8 cellular contexts compared by ENCODE assay signal in genomic region chr1:53945433-53946251, GRCh38. TPM values are rescaled to one million over a fixed set of nuclear protein-coding genes. Genes with fewer than 3 reads are reported as not detected.
DNase-seq lines count a peak whose midpoint lies in the region; ATAC-seq and TF ChIP-seq lines count a peak whose summit lies in the region.

TSS of gene IFT25 (minus strand) at chr1:53945699. CDS start at chr1:53940082, 5,617 bp downstream.

- H3K9me3 ChIP-seq in BLaER1 treated with 17β-estradiol and CSF1 and Interleukin-3, amounts not matched to agents 10 nM and 100 nM (replicated peaks in 1 of 11): no peaks in the 10 kb centered on the region

- DNase-seq in NCI-H526 (lab: John Stamatoyannopoulos, UW) (peak; percentile 88 to 96), coronary artery (ENCODE audit: low spot score) (peak; percentile 98), left lobe of liver (ENCODE audit: low spot score) (peak; percentile 98)
- peak; percentile 96 for DNase-seq in activated CD4-positive, alpha-beta T cell treated with anti-CD3 and anti-CD28 coated beads, Interleukin-2, amount 10 ng/mL, durations not matched to agents 7 days and 5 days
- peak; percentile 99 for DNase-seq in stimulated activated CD4-positive, alpha-beta T cell treated with anti-CD3 and anti-CD28 coated beads, Interleukin-2, amount 100 ng/mL, for 24 hours

- POLR2A ChIA-PET in activated CD4-positive, alpha-beta T cell treated with anti-CD3 and anti-CD28 coated beads, Interleukin-2, amount 10 ng/mL, durations not matched to agents 7 days and 5 days (lab: Charles Lee): interaction anchor here (0.5 to 0.7 kb wide), 3 partner anchors 56 to 108 kb away, joined by 3 to 4 read pairs (median 3); partner anchors contain the start of genes NDC1 and YIPF1

- no peaks in the 10 kb centered on the region for H3K9me3 Mint-ChIP-seq in activated CD4-positive, alpha-beta T cell treated with anti-CD3 and anti-CD28 coated beads, Interleukin-2, amount 10 ng/mL, durations not matched to agents 7 days and 5 days

- H3K4me2 ChIP-seq in BLaER1 treated with 17β-estradiol and CSF1 and Interleukin-3, amounts not matched to agents 10 nM and 100 nM: peak within 1 kb of the TSS; percentile 86 to 98 (median 91)

- H3K4me1 Mint-ChIP-seq in activated CD4-positive, alpha-beta T cell treated with anti-CD3 and anti-CD28 coated beads, Interleukin-2, amount 10 ng/mL, durations not matched to agents 7 days and 5 days: peaks cover 52% of the 10 kb centered on the region

- no peak for TF ChIP-seq CTCF in coronary artery (IDR thresholded peaks at IDR 0.05)

- CTCF ChIA-PET in activated CD4-positive, alpha-beta T cell treated with anti-CD3 and anti-CD28 coated beads, Interleukin-2, amount 10 ng/mL, durations not matched to agents 7 days and 5 days (lab: Charles Lee): interaction anchor here (0.6 to 3.7 kb wide), 6 partner anchors 9 to 98 kb away, joined by 3 to 13 read pairs (median 3); no protein-coding TSS in a partner anchor

- H3K27me3 Mint-ChIP-seq in activated CD4-positive, alpha-beta T cell treated with anti-CD3 and anti-CD28 coated beads, Interleukin-2, amount 10 ng/mL, durations not matched to agents 7 days and 5 days: no peaks in the 10 kb centered on the region

- H3K4me1 ChIP-seq in BLaER1 treated with 17β-estradiol and CSF1 and Interleukin-3, amounts not matched to agents 10 nM and 100 nM: peaks cover 31 to 49% (median 38%) of the 10 kb centered on the region in 10 experiments

- ATAC-seq in GM19328 (IDR thresholded peaks at IDR 0.05; ENCODE audit: unreplicated experiment) (peak; percentile 67), HG03469 (IDR thresholded peaks at IDR 0.05; ENCODE audit: unreplicated experiment) (peak; percentile 39), left lobe of liver (peak; percentile 88)

- H3K9ac ChIP-seq in BLaER1 treated with 17β-estradiol and CSF1 and Interleukin-3, amounts not matched to agents 10 nM and 100 nM: peak within 1 kb of the TSS; percentile 82 to 91 (median 88)

- peak within 1 kb of the TSS; percentile 97 for H3K27ac Mint-ChIP-seq in activated CD4-positive, alpha-beta T cell treated with anti-CD3 and anti-CD28 coated beads, Interleukin-2, amount 10 ng/mL, durations not matched to agents 7 days and 5 days

- peak within 1 kb of the TSS; percentile 61 to 89 (median 80) for H3K27ac ChIP-seq in BLaER1 treated with 17β-estradiol and CSF1 and Interleukin-3, amounts not matched to agents 10 nM and 100 nM
- peak within 1 kb of the TSS; percentile 64 to 90 for H3K27ac ChIP-seq in coronary artery

- peaks cover 3 to 32% (median 13%) of the 10 kb centered on the region in 11 experiments; a peak in 18 of 22 replicates for H4K20me1 ChIP-seq in BLaER1 treated with 17β-estradiol and CSF1 and Interleukin-3, amounts not matched to agents 10 nM and 100 nM

- peaks cover 21% of the 10 kb centered on the region for H3K36me3 Mint-ChIP-seq in activated CD4-positive, alpha-beta T cell treated with anti-CD3 and anti-CD28 coated beads, Interleukin-2, amount 10 ng/mL, durations not matched to agents 7 days and 5 days (ENCODE audit: low read depth)

- no peaks in the 10 kb centered on the region for H3K27me3 ChIP-seq in BLaER1 treated with 17β-estradiol and CSF1 and Interleukin-3, amounts not matched to agents 10 nM and 100 nM

- H3K4me3 Mint-ChIP-seq in activated CD4-positive, alpha-beta T cell treated with anti-CD3 and anti-CD28 coated beads, Interleukin-2, amount 10 ng/mL, durations not matched to agents 7 days and 5 days: peak within 1 kb of the TSS; percentile 98

- peak within 1 kb of the TSS; percentile 75 to 98 (median 91) for H3K4me3 ChIP-seq in BLaER1 treated with 17β-estradiol and CSF1 and Interleukin-3, amounts not matched to agents 10 nM and 100 nM
- H3K4me3 ChIP-seq in coronary artery: peak within 1 kb of the TSS; percentile 96

- H3K36me3 ChIP-seq in BLaER1 treated with 17β-estradiol and CSF1 and Interleukin-3, amounts not matched to agents 10 nM and 100 nM: peaks cover 4 to 24% (median 8%) of the 10 kb centered on the region in 11 experiments; a peak in 13 of 22 replicates

RNA-seq across cellular contexts. Expression of gene IFT25, which starts in this region (rescaled TPM):
- total RNA-seq in activated CD4-positive, alpha-beta T cell treated with anti-CD3 and anti-CD28 coated beads, Interleukin-2, amount 10 ng/mL, durations not matched to agents 7 days and 5 days: 10 to 100 TPM; 71.8 to 74.3 TPM
- total RNA-seq in left lobe of liver: 14.4 TPM

Comparison
In these comparisons a context has a peak if more than half of its experiments do, and no peak if none do; other contexts are left out.
1. Peak in every context shown above with its lines: DNase-seq, ATAC-seq, H3K4me3 ChIP-seq and H3K27ac ChIP-seq.